Comparison of ENCODE assay signal across 15 cellular contexts in the genomic region with DNA sequence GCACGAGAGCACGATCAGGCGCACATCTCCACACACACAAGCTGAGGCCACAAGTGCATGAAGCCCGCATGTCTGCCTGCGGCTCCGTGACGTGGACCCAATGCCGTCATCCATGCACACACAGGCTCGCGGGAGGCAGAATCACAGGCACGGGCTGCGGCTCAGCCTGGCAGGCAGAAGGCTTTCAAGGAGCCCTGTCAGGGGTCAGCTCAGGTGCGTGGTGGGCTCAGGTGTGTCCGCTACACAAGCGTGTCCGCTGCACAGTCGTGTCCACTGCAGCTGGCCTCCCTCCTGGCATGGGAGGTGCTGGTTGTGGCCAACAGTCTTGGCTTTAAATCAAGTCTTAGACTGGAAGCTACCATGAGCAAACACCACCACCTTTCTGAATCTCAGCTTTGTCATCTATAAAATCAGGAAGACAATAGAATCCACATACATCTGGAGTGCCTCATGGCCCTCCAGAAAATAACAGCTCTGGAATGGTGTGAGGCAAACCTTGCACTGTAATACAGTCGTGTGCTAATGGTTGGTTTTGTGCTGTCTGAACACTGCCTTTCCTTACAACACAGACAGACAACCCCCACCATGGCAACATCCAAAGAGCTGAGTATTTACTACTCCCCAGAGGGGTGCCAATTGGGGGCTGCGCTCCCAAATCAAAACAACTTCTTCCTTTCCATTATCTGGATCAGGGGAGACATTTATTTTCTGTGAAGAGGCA.
DNase-seq lines count a peak whose midpoint lies in the region; FAIRE-seq and TF ChIP-seq lines count a peak whose summit lies in the region.
"Had no signal": no experiment of that assay in that cellular context is flagged by ENCODE, and none has a peak within 500 bp of the region (broad histone marks: within the 10 kb centered on the region; RNA-seq: fewer than 3 reads in every experiment).

No MANE protein-coding gene starts in this region.

- DNase-seq in DMS79 (lab: John Stamatoyannopoulos, UW) (peak; percentile 64), kidney (peak; percentile 81), NCI-H2171 treated with DMSO at 0.1 percent for 48 hours (lab: John Stamatoyannopoulos, UW) (no peak), NCI-H510A (lab: John Stamatoyannopoulos, UW) (no peak), NCI-H1436 treated with DMSO at 0.1 percent for 48 hours (lab: John Stamatoyannopoulos, UW) (no peak), kidney glomerular epithelial cell (lab: John Stamatoyannopoulos, UW) (no peak)
- DNase-seq: activated CD4-positive, alpha-beta T cell treated with anti-CD3 and anti-CD28 coated beads for 4 hours; NCI-H1694 treated with DMSO at 0.1 percent for 48 hours; stimulated activated CD4-positive, alpha-beta T cell treated with anti-CD3 and anti-CD28 coated beads, Interleukin-2, amount 100 ng/mL, for 48 hours; SW 1271 had no signal

- intact Hi-C loops in kidney (cut with DNase I), result no loop called here

- TF ChIP-seq CTCF in VCaP (conservative IDR thresholded peaks at IDR 0.05), result no peak
- no peak for TF ChIP-seq CTCF in kidney (IDR thresholded peaks at IDR 0.05; ENCODE audit: borderline replicate concordance, extremely low read depth, insufficient read depth)

- H3K4me3 ChIP-seq in kidney (ENCODE audit: low read length in 2 of 2), result no peak overlapping the region
- peak overlapping the region; percentile 19 for H3K4me3 ChIP-seq in rectal smooth muscle tissue (ENCODE audit: low read length)
- H3K4me3 ChIP-seq: body of pancreas, lung, prostate gland had no signal

- H3K27ac ChIP-seq in VCaP, result peak overlapping the region; percentile 71
- H3K27ac ChIP-seq in kidney (ENCODE audit: low read depth in 2 of 2, low read length in 2 of 2), result no peak overlapping the region
- H3K27ac ChIP-seq in rectal smooth muscle tissue (ENCODE audit: low read depth, low read length), result peak overlapping the region; percentile 94

- H3K36me3 ChIP-seq in kidney (ENCODE audit: control insufficient read depth in 1 of 2, insufficient read depth in 2 of 2, low read length in 2 of 2) (no peaks in the 10 kb centered on the region), rectal smooth muscle tissue (ENCODE audit: control insufficient read depth, insufficient read depth, low read length) (no peaks in the 10 kb centered on the region)
- H3K36me3 ChIP-seq: prostate gland had no signal

- no peaks in the 10 kb centered on the region for H3K9me3 ChIP-seq in kidney (ENCODE audit: control insufficient read depth in 1 of 2, low read length in 2 of 2)
- H3K9me3 ChIP-seq: body of pancreas, prostate gland had no signal

- H3K9ac ChIP-seq in kidney (ENCODE audit: low read length in 2 of 2) (no peak overlapping the region), rectal smooth muscle tissue (ENCODE audit: low read length) (no peak overlapping the region)

- no peak for FAIRE-seq in kidney (lab: Jason Lieb, UNC)

- H3K27me3 ChIP-seq in rectal smooth muscle tissue (ENCODE audit: control insufficient read depth, insufficient read depth, low read length), result no peaks in the 10 kb centered on the region
- H3K27me3 ChIP-seq: body of pancreas had no signal

- peaks cover 0 to 2% of the 10 kb centered on the region in 2 donors for H3K4me1 ChIP-seq in kidney (ENCODE audit: control insufficient read depth in 1 of 2, insufficient read depth in 1 of 2, low read depth in 1 of 2, low read length in 2 of 2)
- H3K4me1 ChIP-seq in rectal smooth muscle tissue (ENCODE audit: control insufficient read depth, insufficient read depth, low read length), result peaks cover 34% of the 10 kb centered on the region
- H3K4me1 ChIP-seq: body of pancreas, prostate gland had no signal

Comparison
In these comparisons a context has a peak if more than half of its experiments do, and no peak if none do; other contexts are left out.
1. DNase-seq: peak in DMS79 (single experiment) and kidney (single experiment); none in NCI-H2171 treated with DMSO at 0.1 percent for 48 hours (single experiment), NCI-H510A (single experiment), NCI-H1436 treated with DMSO at 0.1 percent for 48 hours (single experiment) and kidney glomerular epithelial cell (single experiment).
2. H3K27ac ChIP-seq: peak in VCaP (single experiment) and rectal smooth muscle tissue (single experiment); none in kidney (0 of 2).